ENCODE assay signal across 1 cellular context in the genomic region with DNA sequence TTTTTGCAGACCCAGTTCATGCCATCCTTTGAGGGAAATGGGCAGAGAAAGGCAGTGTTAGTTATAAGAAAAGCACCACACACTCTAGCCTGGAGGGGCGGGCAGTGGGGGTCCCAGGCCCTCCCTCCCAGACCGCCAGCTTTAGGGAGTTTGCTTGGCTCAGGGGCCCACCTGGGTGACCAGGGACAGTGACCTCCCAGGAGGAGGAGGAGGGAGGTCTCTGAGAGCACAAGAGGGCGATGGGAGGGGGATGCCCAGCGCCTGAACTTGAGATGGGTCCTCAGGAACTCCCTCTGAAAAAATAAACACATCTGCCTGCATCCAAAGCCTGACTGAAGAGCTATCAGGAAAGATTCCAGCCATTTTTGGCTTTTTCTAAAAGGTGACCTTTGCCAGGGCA.
TF ChIP-seq lines count a peak whose summit lies in the region.

No MANE protein-coding gene starts in this region.

TF ChIP-seq in GM23338, 12 proteins besides CTCF, POLR2A, EP300 and RAD21:
- TF ChIP-seq, protein P1, sequence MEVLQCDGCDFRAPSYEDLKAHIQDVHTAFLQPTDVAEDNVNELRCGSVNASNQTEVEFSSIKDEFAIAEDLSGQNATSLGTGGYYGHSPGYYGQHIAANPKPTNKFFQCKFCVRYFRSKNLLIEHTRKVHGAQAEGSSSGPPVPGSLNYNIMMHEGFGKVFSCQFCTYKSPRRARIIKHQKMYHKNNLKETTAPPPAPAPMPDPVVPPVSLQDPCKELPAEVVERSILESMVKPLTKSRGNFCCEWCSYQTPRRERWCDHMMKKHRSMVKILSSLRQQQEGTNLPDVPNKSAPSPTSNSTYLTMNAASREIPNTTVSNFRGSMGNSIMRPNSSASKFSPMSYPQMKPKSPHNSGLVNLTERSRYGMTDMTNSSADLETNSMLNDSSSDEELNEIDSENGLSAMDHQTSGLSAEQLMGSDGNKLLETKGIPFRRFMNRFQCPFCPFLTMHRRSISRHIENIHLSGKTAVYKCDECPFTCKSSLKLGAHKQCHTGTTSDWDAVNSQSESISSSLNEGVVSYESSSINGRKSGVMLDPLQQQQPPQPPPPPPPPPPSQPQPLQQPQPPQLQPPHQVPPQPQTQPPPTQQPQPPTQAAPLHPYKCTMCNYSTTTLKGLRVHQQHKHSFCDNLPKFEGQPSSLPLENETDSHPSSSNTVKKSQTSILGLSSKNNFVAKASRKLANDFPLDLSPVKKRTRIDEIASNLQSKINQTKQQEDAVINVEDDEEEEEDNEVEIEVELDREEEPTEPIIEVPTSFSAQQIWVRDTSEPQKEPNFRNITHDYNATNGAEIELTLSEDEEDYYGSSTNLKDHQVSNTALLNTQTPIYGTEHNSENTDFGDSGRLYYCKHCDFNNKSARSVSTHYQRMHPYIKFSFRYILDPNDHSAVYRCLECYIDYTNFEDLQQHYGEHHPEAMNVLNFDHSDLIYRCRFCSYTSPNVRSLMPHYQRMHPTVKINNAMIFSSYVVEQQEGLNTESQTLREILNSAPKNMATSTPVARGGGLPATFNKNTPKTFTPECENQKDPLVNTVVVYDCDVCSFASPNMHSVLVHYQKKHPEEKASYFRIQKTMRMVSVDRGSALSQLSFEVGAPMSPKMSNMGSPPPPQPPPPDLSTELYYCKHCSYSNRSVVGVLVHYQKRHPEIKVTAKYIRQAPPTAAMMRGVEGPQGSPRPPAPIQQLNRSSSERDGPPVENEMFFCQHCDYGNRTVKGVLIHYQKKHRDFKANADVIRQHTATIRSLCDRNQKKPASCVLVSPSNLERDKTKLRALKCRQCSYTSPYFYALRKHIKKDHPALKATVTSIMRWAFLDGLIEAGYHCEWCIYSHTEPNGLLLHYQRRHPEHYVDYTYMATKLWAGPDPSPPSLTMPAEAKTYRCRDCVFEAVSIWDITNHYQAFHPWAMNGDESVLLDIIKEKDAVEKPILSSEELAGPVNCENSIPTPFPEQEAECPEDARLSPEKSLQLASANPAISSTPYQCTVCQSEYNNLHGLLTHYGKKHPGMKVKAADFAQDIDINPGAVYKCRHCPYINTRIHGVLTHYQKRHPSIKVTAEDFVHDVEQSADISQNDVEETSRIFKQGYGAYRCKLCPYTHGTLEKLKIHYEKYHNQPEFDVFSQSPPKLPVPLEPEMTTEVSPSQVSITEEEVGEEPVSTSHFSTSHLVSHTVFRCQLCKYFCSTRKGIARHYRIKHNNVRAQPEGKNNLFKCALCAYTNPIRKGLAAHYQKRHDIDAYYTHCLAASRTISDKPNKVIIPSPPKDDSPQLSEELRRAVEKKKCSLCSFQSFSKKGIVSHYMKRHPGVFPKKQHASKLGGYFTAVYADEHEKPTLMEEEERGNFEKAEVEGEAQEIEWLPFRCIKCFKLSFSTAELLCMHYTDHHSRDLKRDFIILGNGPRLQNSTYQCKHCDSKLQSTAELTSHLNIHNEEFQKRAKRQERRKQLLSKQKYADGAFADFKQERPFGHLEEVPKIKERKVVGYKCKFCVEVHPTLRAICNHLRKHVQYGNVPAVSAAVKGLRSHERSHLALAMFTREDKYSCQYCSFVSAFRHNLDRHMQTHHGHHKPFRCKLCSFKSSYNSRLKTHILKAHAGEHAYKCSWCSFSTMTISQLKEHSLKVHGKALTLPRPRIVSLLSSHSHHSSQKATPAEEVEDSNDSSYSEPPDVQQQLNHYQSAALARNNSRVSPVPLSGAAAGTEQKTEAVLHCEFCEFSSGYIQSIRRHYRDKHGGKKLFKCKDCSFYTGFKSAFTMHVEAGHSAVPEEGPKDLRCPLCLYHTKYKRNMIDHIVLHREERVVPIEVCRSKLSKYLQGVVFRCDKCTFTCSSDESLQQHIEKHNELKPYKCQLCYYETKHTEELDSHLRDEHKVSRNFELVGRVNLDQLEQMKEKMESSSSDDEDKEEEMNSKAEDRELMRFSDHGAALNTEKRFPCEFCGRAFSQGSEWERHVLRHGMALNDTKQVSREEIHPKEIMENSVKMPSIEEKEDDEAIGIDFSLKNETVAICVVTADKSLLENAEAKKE (CRISPR knock-in tag; IDR thresholded peaks at IDR 0.05), result no peak
- TF ChIP-seq JUNB (IDR thresholded peaks at IDR 0.05; ENCODE audit: unreplicated experiment) (no peak), EZH2phosphoT487 (IDR thresholded peaks at IDR 0.05; ENCODE audit: unreplicated experiment) (no peak), NANOG (IDR thresholded peaks at IDR 0.05; ENCODE audit: borderline replicate concordance) (no peak), POLR2AphosphoS5 (IDR thresholded peaks at IDR 0.05; ENCODE audit: low read depth) (no peak), EZH2 (IDR thresholded peaks at IDR 0.05; ENCODE audit: low read depth, unreplicated experiment) (no peak), ZNF331 (CRISPR knock-in tag; IDR thresholded peaks at IDR 0.05; ENCODE audit: low read depth) (no peak), STAT1 (IDR thresholded peaks at IDR 0.05; ENCODE audit: unreplicated experiment) (no peak), ZNF114 (CRISPR knock-in tag; IDR thresholded peaks at IDR 0.05) (no peak), CREB1 (CRISPR knock-in tag; IDR thresholded peaks at IDR 0.05; ENCODE audit: low read depth) (no peak)
- TF ChIP-seq, protein P2, sequence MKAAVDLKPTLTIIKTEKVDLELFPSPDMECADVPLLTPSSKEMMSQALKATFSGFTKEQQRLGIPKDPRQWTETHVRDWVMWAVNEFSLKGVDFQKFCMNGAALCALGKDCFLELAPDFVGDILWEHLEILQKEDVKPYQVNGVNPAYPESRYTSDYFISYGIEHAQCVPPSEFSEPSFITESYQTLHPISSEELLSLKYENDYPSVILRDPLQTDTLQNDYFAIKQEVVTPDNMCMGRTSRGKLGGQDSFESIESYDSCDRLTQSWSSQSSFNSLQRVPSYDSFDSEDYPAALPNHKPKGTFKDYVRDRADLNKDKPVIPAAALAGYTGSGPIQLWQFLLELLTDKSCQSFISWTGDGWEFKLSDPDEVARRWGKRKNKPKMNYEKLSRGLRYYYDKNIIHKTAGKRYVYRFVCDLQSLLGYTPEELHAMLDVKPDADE (IDR thresholded peaks at IDR 0.05), result no peak
- TF ChIP-seq, protein P3, sequence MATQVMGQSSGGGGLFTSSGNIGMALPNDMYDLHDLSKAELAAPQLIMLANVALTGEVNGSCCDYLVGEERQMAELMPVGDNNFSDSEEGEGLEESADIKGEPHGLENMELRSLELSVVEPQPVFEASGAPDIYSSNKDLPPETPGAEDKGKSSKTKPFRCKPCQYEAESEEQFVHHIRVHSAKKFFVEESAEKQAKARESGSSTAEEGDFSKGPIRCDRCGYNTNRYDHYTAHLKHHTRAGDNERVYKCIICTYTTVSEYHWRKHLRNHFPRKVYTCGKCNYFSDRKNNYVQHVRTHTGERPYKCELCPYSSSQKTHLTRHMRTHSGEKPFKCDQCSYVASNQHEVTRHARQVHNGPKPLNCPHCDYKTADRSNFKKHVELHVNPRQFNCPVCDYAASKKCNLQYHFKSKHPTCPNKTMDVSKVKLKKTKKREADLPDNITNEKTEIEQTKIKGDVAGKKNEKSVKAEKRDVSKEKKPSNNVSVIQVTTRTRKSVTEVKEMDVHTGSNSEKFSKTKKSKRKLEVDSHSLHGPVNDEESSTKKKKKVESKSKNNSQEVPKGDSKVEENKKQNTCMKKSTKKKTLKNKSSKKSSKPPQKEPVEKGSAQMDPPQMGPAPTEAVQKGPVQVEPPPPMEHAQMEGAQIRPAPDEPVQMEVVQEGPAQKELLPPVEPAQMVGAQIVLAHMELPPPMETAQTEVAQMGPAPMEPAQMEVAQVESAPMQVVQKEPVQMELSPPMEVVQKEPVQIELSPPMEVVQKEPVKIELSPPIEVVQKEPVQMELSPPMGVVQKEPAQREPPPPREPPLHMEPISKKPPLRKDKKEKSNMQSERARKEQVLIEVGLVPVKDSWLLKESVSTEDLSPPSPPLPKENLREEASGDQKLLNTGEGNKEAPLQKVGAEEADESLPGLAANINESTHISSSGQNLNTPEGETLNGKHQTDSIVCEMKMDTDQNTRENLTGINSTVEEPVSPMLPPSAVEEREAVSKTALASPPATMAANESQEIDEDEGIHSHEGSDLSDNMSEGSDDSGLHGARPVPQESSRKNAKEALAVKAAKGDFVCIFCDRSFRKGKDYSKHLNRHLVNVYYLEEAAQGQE (IDR thresholded peaks at IDR 0.05; ENCODE audit: unreplicated experiment), result no peak
